ENCODE assay signal across 19 cellular contexts in the genomic region with DNA sequence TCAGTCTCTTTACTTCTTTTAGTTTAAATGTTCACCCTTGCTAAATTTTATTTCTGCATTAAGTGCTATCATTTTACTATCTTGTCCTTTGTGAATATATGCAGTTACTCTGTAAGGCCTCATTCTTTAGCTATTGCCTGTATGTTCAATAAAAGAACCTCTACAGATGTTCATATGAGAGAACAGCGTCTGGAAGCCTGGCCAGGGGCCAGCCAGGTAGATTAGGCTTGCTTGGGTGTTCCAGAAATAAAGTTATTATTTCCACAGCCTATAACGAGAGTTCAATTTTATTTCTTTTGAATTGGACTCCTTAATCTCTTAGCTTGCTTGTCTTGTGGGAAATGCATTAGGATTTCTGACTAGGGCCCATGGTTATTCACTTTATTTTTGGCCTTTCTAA.
DNase-seq lines count a peak whose midpoint lies in the region; ATAC-seq and TF ChIP-seq lines count a peak whose summit lies in the region.
"Had no signal": no experiment of that assay in that cellular context is flagged by ENCODE, and none has a peak within 500 bp of the region (broad histone marks: within the 10 kb centered on the region; RNA-seq: fewer than 3 reads in every experiment).

No MANE protein-coding gene starts in this region.

- no peaks in the 10 kb centered on the region for H3F3A ChIP-seq in smooth muscle cell (ENCODE audit: low read depth)

- no peaks in the 10 kb centered on the region for H3K27me3 ChIP-seq in body of pancreas
- no peaks in the 10 kb centered on the region for H3K27me3 ChIP-seq in smooth muscle cell (ENCODE audit: low read depth)
- H3K27me3 ChIP-seq: BLaER1 treated with 17β-estradiol and CSF1 and Interleukin-3, amounts not matched to agents 10 nM and 100 nM had no signal

- no peak overlapping the region for H3K27ac ChIP-seq in body of pancreas
- no peak overlapping the region for H3K27ac ChIP-seq in smooth muscle cell (ENCODE audit: low read depth)
- H3K27ac ChIP-seq: 22Rv1; A549; BLaER1 treated with 17β-estradiol and CSF1 and Interleukin-3, amounts not matched to agents 10 nM and 100 nM; C4-2B had no signal

- TF ChIP-seq POLR2A in body of pancreas (IDR thresholded peaks at IDR 0.05), result no peak

- H3K4me1 ChIP-seq in body of pancreas (no peaks in the 10 kb centered on the region), smooth muscle cell (ENCODE audit: low read depth) (no peaks in the 10 kb centered on the region)
- H3K4me1 ChIP-seq: A549; BLaER1 treated with 17β-estradiol and CSF1 and Interleukin-3, amounts not matched to agents 10 nM and 100 nM; Caco-2 had no signal

- no peak overlapping the region for H3K9ac ChIP-seq in smooth muscle cell (ENCODE audit: low read depth)
- H3K9ac ChIP-seq: BLaER1 treated with 17β-estradiol and CSF1 and Interleukin-3, amounts not matched to agents 10 nM and 100 nM had no signal

- H3K4me3 Mint-ChIP-seq in effector memory CD8-positive, alpha-beta T cell, result no peak overlapping the region
- H3K4me3 Mint-ChIP-seq: B cell; CD4-positive, alpha-beta T cell; CD8-positive, alpha-beta T cell had no signal

- no peaks in the 10 kb centered on the region for H4K20me1 ChIP-seq in smooth muscle cell (ENCODE audit: low read depth)
- H4K20me1 ChIP-seq: BLaER1 treated with 17β-estradiol and CSF1 and Interleukin-3, amounts not matched to agents 10 nM and 100 nM had no signal

- intact Hi-C loops in body of pancreas (cut with DNase I), result no loop called here

- no peak for ATAC-seq in body of pancreas
- no peak for ATAC-seq in effector memory CD8-positive, alpha-beta T cell (replicated peaks)
- ATAC-seq: A549; CD8-positive, alpha-beta T cell had no signal

- peak overlapping the region; percentile 51 for H3K4me2 ChIP-seq in smooth muscle cell
- H3K4me2 ChIP-seq: A549; BLaER1 treated with 17β-estradiol and CSF1 and Interleukin-3, amounts not matched to agents 10 nM and 100 nM had no signal

- H3K36me3 Mint-ChIP-seq in effector memory CD8-positive, alpha-beta T cell (ENCODE audit: insufficient read depth), result no peaks in the 10 kb centered on the region
- H3K36me3 Mint-ChIP-seq: CD8-positive, alpha-beta T cell had no signal

- no peak overlapping the region for H3K4me3 ChIP-seq in body of pancreas
- H3K4me3 ChIP-seq in smooth muscle cell, result no peak overlapping the region
- H3K4me3 ChIP-seq: A549; BLaER1 treated with 17β-estradiol and CSF1 and Interleukin-3, amounts not matched to agents 10 nM and 100 nM had no signal

- no peaks in the 10 kb centered on the region for H3K36me3 ChIP-seq in body of pancreas (replicated peaks in 1 of 2; ENCODE audit: insufficient read depth in 1 of 2, low read depth in 2 of 2)
- no peaks in the 10 kb centered on the region for H3K36me3 ChIP-seq in smooth muscle cell (ENCODE audit: low read depth)
- H3K36me3 ChIP-seq: BLaER1 treated with 17β-estradiol and CSF1 and Interleukin-3, amounts not matched to agents 10 nM and 100 nM had no signal

- 32% methylated on average over 2 of the region's 2 CpGs for WGBS in body of pancreas, 2 donors
- 79% methylated on average over 2 of the region's 2 CpGs for WGBS in smooth muscle cell (ENCODE audit: low lambda C conversion rate)

- H3K27me3 Mint-ChIP-seq in effector memory CD8-positive, alpha-beta T cell, result no peaks in the 10 kb centered on the region
- H3K27me3 Mint-ChIP-seq: B cell; CD4-positive, alpha-beta T cell had no signal

- H3K4me1 Mint-ChIP-seq in effector memory CD8-positive, alpha-beta T cell (ENCODE audit: low read depth in 2 of 2), result no peaks in the 10 kb centered on the region
- H3K4me1 Mint-ChIP-seq: B cell had no signal

- H3K79me2 ChIP-seq in smooth muscle cell (ENCODE audit: low read depth), result no peaks in the 10 kb centered on the region

- no peak overlapping the region for H3K27ac Mint-ChIP-seq in effector memory CD8-positive, alpha-beta T cell
- H3K27ac Mint-ChIP-seq: B cell; CD4-positive, alpha-beta T cell; CD8-positive, alpha-beta T cell had no signal

- H3K9me3 ChIP-seq in body of pancreas, result no peaks in the 10 kb centered on the region
- no peaks in the 10 kb centered on the region for H3K9me3 ChIP-seq in smooth muscle cell (replicated peaks; ENCODE audit: low read depth)
- H3K9me3 ChIP-seq: A549; BLaER1 treated with 17β-estradiol and CSF1 and Interleukin-3, amounts not matched to agents 10 nM and 100 nM; Caco-2 had no signal

- H3K9me3 Mint-ChIP-seq in effector memory CD8-positive, alpha-beta T cell, result peaks cover 5% of the 10 kb centered on the region in 2 donors
- H3K9me3 Mint-ChIP-seq: CD4-positive, alpha-beta T cell had no signal

- TF ChIP-seq CTCF in body of pancreas (IDR thresholded peaks at IDR 0.05) (no peak), smooth muscle cell (IDR thresholded peaks at IDR 0.05; ENCODE audit: borderline replicate concordance, insufficient read depth, poor library complexity, severe bottlenecking) (no peak)

- no peak overlapping the region for H2AFZ ChIP-seq in smooth muscle cell (ENCODE audit: low read depth)

- peak; percentile 3 for DNase-seq in NCI-H1105 treated with DMSO at 0.1 percent for 48 hours (lab: John Stamatoyannopoulos, UW)
- no peak for DNase-seq in NCI-H1105 (lab: John Stamatoyannopoulos, UW)
- DNase-seq in NCI-H69 (lab: John Stamatoyannopoulos, UW), result peak; percentile 6
- DNase-seq in body of pancreas, result peak; percentile 27 to 74 (median 34)
- no peak for DNase-seq in smooth muscle cell (lab: John Stamatoyannopoulos, UW; ENCODE audit: unreplicated experiment)
- DNase-seq in dermis blood vessel endothelial cell, result no peak
- no peak for DNase-seq in effector memory CD8-positive, alpha-beta T cell
- DNase-seq: AML-193; Caco-2; Calu3; CD4-positive, alpha-beta T cell; CD8-positive, alpha-beta T cell; DMS79 treated with DMSO at 0.1 percent for 48 hours; GF-D8 had no signal

Comparison
In these comparisons a context has a peak if more than half of its experiments do, and no peak if none do; other contexts are left out.
1. DNase-seq: peak in NCI-H1105 treated with DMSO at 0.1 percent for 48 hours (single experiment), NCI-H69 (single experiment) and body of pancreas (4 of 4); none in NCI-H1105 (single experiment), smooth muscle cell (single experiment), dermis blood vessel endothelial cell (single experiment) and effector memory CD8-positive, alpha-beta T cell (0 of 3).